Comparison of ENCODE assay signal across 1 cellular context in genomic region chr22:40345801-40346177, GRCh38.
TF ChIP-seq lines count a peak whose summit lies in the region.

No MANE protein-coding gene starts in this region.

TF ChIP-seq in GM23338, 12 proteins besides CTCF, POLR2A, EP300 and RAD21 (continued from another document):
- TF ChIP-seq, protein P1, sequence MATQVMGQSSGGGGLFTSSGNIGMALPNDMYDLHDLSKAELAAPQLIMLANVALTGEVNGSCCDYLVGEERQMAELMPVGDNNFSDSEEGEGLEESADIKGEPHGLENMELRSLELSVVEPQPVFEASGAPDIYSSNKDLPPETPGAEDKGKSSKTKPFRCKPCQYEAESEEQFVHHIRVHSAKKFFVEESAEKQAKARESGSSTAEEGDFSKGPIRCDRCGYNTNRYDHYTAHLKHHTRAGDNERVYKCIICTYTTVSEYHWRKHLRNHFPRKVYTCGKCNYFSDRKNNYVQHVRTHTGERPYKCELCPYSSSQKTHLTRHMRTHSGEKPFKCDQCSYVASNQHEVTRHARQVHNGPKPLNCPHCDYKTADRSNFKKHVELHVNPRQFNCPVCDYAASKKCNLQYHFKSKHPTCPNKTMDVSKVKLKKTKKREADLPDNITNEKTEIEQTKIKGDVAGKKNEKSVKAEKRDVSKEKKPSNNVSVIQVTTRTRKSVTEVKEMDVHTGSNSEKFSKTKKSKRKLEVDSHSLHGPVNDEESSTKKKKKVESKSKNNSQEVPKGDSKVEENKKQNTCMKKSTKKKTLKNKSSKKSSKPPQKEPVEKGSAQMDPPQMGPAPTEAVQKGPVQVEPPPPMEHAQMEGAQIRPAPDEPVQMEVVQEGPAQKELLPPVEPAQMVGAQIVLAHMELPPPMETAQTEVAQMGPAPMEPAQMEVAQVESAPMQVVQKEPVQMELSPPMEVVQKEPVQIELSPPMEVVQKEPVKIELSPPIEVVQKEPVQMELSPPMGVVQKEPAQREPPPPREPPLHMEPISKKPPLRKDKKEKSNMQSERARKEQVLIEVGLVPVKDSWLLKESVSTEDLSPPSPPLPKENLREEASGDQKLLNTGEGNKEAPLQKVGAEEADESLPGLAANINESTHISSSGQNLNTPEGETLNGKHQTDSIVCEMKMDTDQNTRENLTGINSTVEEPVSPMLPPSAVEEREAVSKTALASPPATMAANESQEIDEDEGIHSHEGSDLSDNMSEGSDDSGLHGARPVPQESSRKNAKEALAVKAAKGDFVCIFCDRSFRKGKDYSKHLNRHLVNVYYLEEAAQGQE (IDR thresholded peaks at IDR 0.05; ENCODE audit: unreplicated experiment), result no peak
- TF ChIP-seq ETS1 (IDR thresholded peaks at IDR 0.05) (no peak), POLR2AphosphoS5 (IDR thresholded peaks at IDR 0.05; ENCODE audit: low read depth) (no peak), ZNF114 (CRISPR knock-in tag; IDR thresholded peaks at IDR 0.05) (no peak), NANOG (IDR thresholded peaks at IDR 0.05; ENCODE audit: borderline replicate concordance) (no peak), EZH2 (IDR thresholded peaks at IDR 0.05; ENCODE audit: low read depth, unreplicated experiment) (no peak)
TF ChIP-seq in GM23338: peak in this region for 0.
